ENCODE assay signal across 10 cellular contexts in the genomic region with DNA sequence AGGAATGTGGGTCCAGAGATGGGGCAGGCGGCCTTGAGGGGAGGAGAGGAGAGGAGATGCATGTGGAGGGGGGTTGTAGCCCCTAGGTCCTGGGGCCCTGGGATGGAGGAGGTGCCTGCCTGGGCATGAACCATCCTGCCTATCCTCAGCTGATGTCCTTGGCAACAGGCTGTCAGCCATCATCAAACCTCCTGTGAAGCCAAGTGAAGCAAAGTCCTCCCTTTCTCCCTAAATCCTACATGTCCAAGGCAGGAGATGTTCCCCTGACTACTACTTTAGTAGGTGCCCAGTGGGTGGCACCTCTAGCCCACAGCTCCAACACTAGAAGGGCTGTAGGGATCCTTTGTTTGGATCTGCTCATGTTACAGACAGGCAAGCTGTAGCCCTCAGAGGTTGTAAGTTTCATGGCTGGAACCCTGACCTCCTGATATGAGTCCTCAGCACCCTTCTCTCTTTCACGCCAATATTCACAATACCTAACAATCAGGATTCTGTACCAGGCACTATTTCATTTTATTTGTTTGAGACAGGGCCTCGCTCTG.
DNase-seq lines count a peak whose midpoint lies in the region; ATAC-seq and TF ChIP-seq lines count a peak whose summit lies in the region.
"Had no signal": no experiment of that assay in that cellular context is flagged by ENCODE, and none has a peak within 500 bp of the region (broad histone marks: within the 10 kb centered on the region; RNA-seq: fewer than 3 reads in every experiment).

No MANE protein-coding gene starts in this region.

- H3K36me3 Mint-ChIP-seq in CD4-positive, alpha-beta memory T cell = no peaks in the 10 kb centered on the region

- H3K4me2 ChIP-seq in mammary epithelial cell (ENCODE audit: insufficient read depth, low read depth, low read length) (no peak overlapping the region), mesenchymal stem cell (ENCODE audit: low read length, poor library complexity, severe bottlenecking) (no peak overlapping the region)

- peak overlapping the region; percentile 40 to 49 for H2BK12ac ChIP-seq in mesenchymal stem cell (ENCODE audit: low read length in 2 of 2)

- peaks cover 2 to 4% (median 3%) of the 10 kb centered on the region in 4 donors for H3K4me1 Mint-ChIP-seq in CD4-positive, alpha-beta memory T cell

- 97% methylated on average over 3 of the region's 3 CpGs for WGBS in mammary epithelial cell (ENCODE audit: low coverage, missing lambda C conversion rate)
- WGBS in mesenchymal stem cell = 90% methylated on average over 3 of the region's 3 CpGs
- WGBS in adrenal gland, 4 donors = 93 to 100% (median 97%) methylated on average over 3 of the region's 3 CpGs

- H3K14ac ChIP-seq in mesenchymal stem cell (ENCODE audit: low read length in 2 of 2) = peak overlapping the region in 1 of 2 experiments; percentile 46

- peak overlapping the region; percentile 13 to 69 for H3K18ac ChIP-seq in mesenchymal stem cell (ENCODE audit: low read depth in 1 of 2, low read length in 2 of 2)

- H3K9me3 ChIP-seq in mammary epithelial cell (replicated peaks; ENCODE audit: insufficient read depth, low read length) = no peaks in the 10 kb centered on the region
- H3K9me3 ChIP-seq in mesenchymal stem cell (ENCODE audit: control insufficient read depth, low read length) = no peaks in the 10 kb centered on the region
- no peaks in the 10 kb centered on the region for H3K9me3 ChIP-seq in CD4-positive, alpha-beta memory T cell (ENCODE audit: control insufficient read depth in 1 of 2, low read length in 2 of 2)
- no peaks in the 10 kb centered on the region for H3K9me3 ChIP-seq in adrenal gland (replicated peaks in 1 of 3)

- no peak overlapping the region for H2BK15ac ChIP-seq in mesenchymal stem cell (ENCODE audit: low read depth, poor library complexity, severe bottlenecking)

- H3K27me3 Mint-ChIP-seq in CD4-positive, alpha-beta memory T cell = peaks cover 3 to 10% of the 10 kb centered on the region in 2 donors

- no peak overlapping the region for H2BK5ac ChIP-seq in mesenchymal stem cell (ENCODE audit: low read depth, low read length, poor library complexity, severe bottlenecking)

- H3K9ac ChIP-seq in mammary epithelial cell (ENCODE audit: insufficient read depth, low read length) (no peak overlapping the region), mesenchymal stem cell (ENCODE audit: low read length) (peak overlapping the region; percentile 2)

- peak overlapping the region; percentile 14 to 47 for H3K4ac ChIP-seq in mesenchymal stem cell (ENCODE audit: low read depth in 1 of 2, low read length in 2 of 2)

- no peak overlapping the region for H2BK120ac ChIP-seq in mesenchymal stem cell (ENCODE audit: low read depth, low read length)

- DNase-seq in EL = peak; percentile 49
- DNase-seq in NCI-H1417 treated with DMSO at 0.1 percent for 48 hours (lab: John Stamatoyannopoulos, UW) = peak; percentile 8
- DNase-seq in mammary epithelial cell = peak; percentile 55
- DNase-seq in mesenchymal stem cell = no peak
- DNase-seq in activated gamma-delta T cell treated with Interleukin-2 at 50 U/mL for 16 hours = no peak
- no peak for DNase-seq in CD4-positive, alpha-beta memory T cell
- DNase-seq in adrenal gland = no peak
- DNase-seq: activated CD8-positive, alpha-beta memory T cell treated with anti-CD3 and anti-CD28 coated beads for 24 hours had no signal

- in situ Hi-C loops in mammary epithelial cell (cut with MboI; ENCODE audit: low sequenced_read_pairs in 2 of 2) = loop anchor here (5.0 to 25.0 kb wide), 4 partner anchors 284 to 959 kb away; no protein-coding TSS in a partner anchor

- POLR2A ChIA-PET in CD4-positive, alpha-beta memory T cell (lab: Charles Lee; ENCODE audit: partially characterized antibody) = no interaction called here

- peak overlapping the region; percentile 18 for H4K91ac ChIP-seq in mesenchymal stem cell (ENCODE audit: low read length)

- intact Hi-C loops in mammary epithelial cell (cut with micrococcal nuclease) = loop anchor here (2.0 to 10.0 kb wide), 4 partner anchors 76 to 344 kb away; a partner anchor contains a TSS
- intact Hi-C loops in CD4-positive, alpha-beta memory T cell (cut with micrococcal nuclease) = loop anchor here (5.0 kb wide), 2 partner anchors 364 to 974 kb away; no protein-coding TSS in a partner anchor
- intact Hi-C loops in adrenal gland (cut with DNase I) = loop anchor here (2.0 to 10.0 kb wide), 3 partner anchors 282 to 546 kb away; no protein-coding TSS in a partner anchor

- no peaks in the 10 kb centered on the region for H3K27me3 ChIP-seq in mammary epithelial cell (ENCODE audit: insufficient read depth, low read length)
- H3K27me3 ChIP-seq in mesenchymal stem cell (ENCODE audit: control insufficient read depth in 1 of 2, insufficient read depth in 1 of 2, low read length in 2 of 2) = peaks cover 0 to 7% of the 10 kb centered on the region in 2 experiments
- H3K27me3 ChIP-seq in CD4-positive, alpha-beta memory T cell (ENCODE audit: insufficient read depth, low read length) = no peaks in the 10 kb centered on the region
- no peaks in the 10 kb centered on the region for H3K27me3 ChIP-seq in adrenal gland

- dilution Hi-C loops in mammary epithelial cell (cut with HindIII; ENCODE audit: low sequenced_read_pairs) = no loop called here

- peak overlapping the region; percentile 78 for H4K8ac ChIP-seq in mesenchymal stem cell (ENCODE audit: low read length)

- H3K27ac Mint-ChIP-seq in CD4-positive, alpha-beta memory T cell = peak overlapping the region in 1 of 7 donors; percentile 12
- H3K27ac Mint-ChIP-seq: nephron had no signal

- H2AFZ ChIP-seq in mammary epithelial cell (ENCODE audit: low read depth, low read length) (peak overlapping the region; percentile 4), mesenchymal stem cell (ENCODE audit: low read depth, low read length) (no peak overlapping the region)

- H3K36me3 ChIP-seq in mammary epithelial cell (ENCODE audit: insufficient read depth, low read length) = no peaks in the 10 kb centered on the region
- H3K36me3 ChIP-seq in mesenchymal stem cell (ENCODE audit: control insufficient read depth in 1 of 2, insufficient read depth in 2 of 2, low read depth in 1 of 2, low read length in 2 of 2) = no peaks in the 10 kb centered on the region
- H3K36me3 ChIP-seq in CD4-positive, alpha-beta memory T cell (ENCODE audit: insufficient read depth, low read length) = no peaks in the 10 kb centered on the region
- no peaks in the 10 kb centered on the region for H3K36me3 ChIP-seq in adrenal gland (replicated peaks in 1 of 2)

- H3K4me3 ChIP-seq in mammary epithelial cell (replicated peaks in 1 of 3; ENCODE audit: insufficient read depth in 1 of 3, low read depth in 2 of 3, low read length in 3 of 3) (no peak overlapping the region), mesenchymal stem cell (ENCODE audit: insufficient read depth in 1 of 2, low read depth in 1 of 2, low read length in 2 of 2) (no peak overlapping the region), adrenal gland (no peak overlapping the region)
- H3K4me3 ChIP-seq in CD4-positive, alpha-beta memory T cell (ENCODE audit: low read length in 2 of 2) = no peak overlapping the region

- no peak overlapping the region for H2AK5ac ChIP-seq in mesenchymal stem cell (ENCODE audit: low read length, severe bottlenecking)

- no TSS peak for BruUV-seq in mammary epithelial cell (replicated peaks; lab: Mats Ljungman, UMichigan)

- H3K4me1 ChIP-seq in mammary epithelial cell (ENCODE audit: insufficient read depth, low read length) (peaks cover 3% of the 10 kb centered on the region), mesenchymal stem cell (ENCODE audit: control insufficient read depth, insufficient read depth, low read depth, low read length) (peaks cover 7% of the 10 kb centered on the region), adrenal gland (replicated peaks in 1 of 2) (no peaks in the 10 kb centered on the region)
- H3K4me1 ChIP-seq in CD4-positive, alpha-beta memory T cell (ENCODE audit: insufficient read depth, low read length) = no peaks in the 10 kb centered on the region

- H3K4me3 Mint-ChIP-seq in CD4-positive, alpha-beta memory T cell = no peak overlapping the region
- H3K4me3 Mint-ChIP-seq: nephron had no signal

- H3K79me1 ChIP-seq in mesenchymal stem cell (replicated peaks; ENCODE audit: low read length, poor library complexity, severe bottlenecking) = no peaks in the 10 kb centered on the region

- H3K9me3 Mint-ChIP-seq in CD4-positive, alpha-beta memory T cell = no peaks in the 10 kb centered on the region
- H3K9me3 Mint-ChIP-seq: nephron had no signal

- H3K27ac ChIP-seq in mammary epithelial cell (ENCODE audit: insufficient read depth, low read depth, low read length) (no peak overlapping the region), mesenchymal stem cell (ENCODE audit: low read length, poor library complexity, severe bottlenecking) (no peak overlapping the region), adrenal gland (peak overlapping the region in 1 of 5 donors; percentile 32)
- no peak overlapping the region for H3K27ac ChIP-seq in CD4-positive, alpha-beta memory T cell (ENCODE audit: low read depth, low read length)

- no peaks in the 10 kb centered on the region for H3K79me2 ChIP-seq in mammary epithelial cell (ENCODE audit: insufficient read depth, low read length)

- TF ChIP-seq CTCF in mammary epithelial cell (conservative IDR thresholded peaks at IDR 0.05 in 1 of 2, IDR thresholded peaks at IDR 0.05 in 1 of 2; ENCODE audit: extremely low read depth in 1 of 2, insufficient read depth in 1 of 2, low read depth in 1 of 2, low read length in 2 of 2) = peak; percentile 37 to 69
- TF ChIP-seq CTCF in adrenal gland (IDR thresholded peaks at IDR 0.05) = peak in 1 of 6 experiments; percentile 21

- no peaks in the 10 kb centered on the region for H4K20me1 ChIP-seq in mammary epithelial cell (ENCODE audit: insufficient read depth, low read length)

- TF ChIP-seq POLR2A in adrenal gland (IDR thresholded peaks at IDR 0.05) = no peak

- CTCF ChIA-PET in mammary epithelial cell (lab: Charles Lee; ENCODE audit: low non-redundant PET) = interaction anchor here (0.5 to 0.6 kb wide), 2 partner anchors 282 to 284 kb away, joined by 3 to 4 read pairs; no protein-coding TSS in a partner anchor
- CTCF ChIA-PET in CD4-positive, alpha-beta memory T cell (lab: Charles Lee; ENCODE audit: partially characterized antibody) = interaction anchor here (0.7 to 14.6 kb wide), 4 partner anchors 8 to 284 kb away, joined by 3 to 392 read pairs (median 30); no protein-coding TSS in a partner anchor

- ATAC-seq in GM18511 (IDR thresholded peaks at IDR 0.05; ENCODE audit: unreplicated experiment) = no peak

- no peak overlapping the region for H3K23ac ChIP-seq in mesenchymal stem cell (ENCODE audit: low read length in 2 of 2)

Comparison
In these comparisons a context has a peak if more than half of its experiments do, and no peak if none do; other contexts are left out.
1. DNase-seq: peak in EL (single experiment), NCI-H1417 treated with DMSO at 0.1 percent for 48 hours (single experiment) and mammary epithelial cell (single experiment); none in mesenchymal stem cell (single experiment), activated gamma-delta T cell treated with Interleukin-2 at 50 U/mL for 16 hours (single experiment), CD4-positive, alpha-beta memory T cell (0 of 5) and adrenal gland (0 of 7).